In the genomic region with DNA sequence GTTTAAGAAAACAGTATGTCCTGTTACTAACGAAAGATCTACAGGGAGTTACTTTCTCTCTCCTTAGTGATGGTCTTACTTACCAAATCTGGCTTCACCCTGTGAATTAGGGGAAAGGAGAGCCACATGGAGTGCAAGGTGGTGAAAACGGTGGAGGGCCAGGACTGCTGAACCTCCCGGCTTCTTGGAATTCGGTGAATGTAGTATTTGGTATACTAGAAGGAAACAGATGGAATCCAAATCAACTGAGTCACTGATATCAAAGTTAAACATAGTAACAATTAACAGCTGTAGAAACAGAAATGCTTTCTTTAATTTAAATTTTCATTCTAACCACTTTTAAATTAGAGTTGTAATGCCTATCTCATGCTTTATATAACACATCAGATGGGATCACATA, we compare ENCODE assay signal across 24 cellular contexts.
"Had no signal": no experiment of that assay in that cellular context is flagged by ENCODE, and none has a peak within 500 bp of the region (broad histone marks: within the 10 kb centered on the region; RNA-seq: fewer than 3 reads in every experiment).

No MANE protein-coding gene starts in this region.

- ATAC-seq: activated CD8-positive, alpha-beta memory T cell treated with anti-CD3 and anti-CD28 coated beads, Interleukin-2, amount 10 ng/mL, durations not matched to agents 7 days and 5 days; Panc1; Right ventricle myocardium inferior; WTC11 had no signal

- DNase-seq: activated CD4-positive, alpha-beta T cell treated with anti-CD3 and anti-CD28 coated beads for 48 hours; activated CD4-positive, alpha-beta T cell treated with anti-CD3 and anti-CD28 coated beads, Interleukin-2, amount 50 U/mL, for 48 hours; activated CD4-positive, CD25-positive, alpha-beta regulatory T cell treated with anti-CD3 and anti-CD28 coated beads, Interleukin-2, amount 50 U/mL, for 72 hours; activated CD8-positive, alpha-beta memory T cell treated with anti-CD3 and anti-CD28 coated beads, Interleukin-2, amount 10 ng/mL, durations not matched to agents 7 days and 5 days; activated effector memory CD4-positive, alpha-beta T cell treated with Interleukin-2 at 50 U/mL for 16 hours; activated naive CD4-positive, alpha-beta T cell; activated T-cell treated with anti-CD3 and anti-CD28 coated beads, Interleukin-2, amount 50 U/mL, for 24 hours; aorta; caudate nucleus; KG1; NCI-H1092 treated with DMSO at 0.1 percent for 48 hours; NCI-H1417 treated with DMSO at 0.1 percent for 48 hours; NCI-H1694; NCI-H2081; NCI-H510A treated with DMSO at 0.1 percent for 48 hours; NCI-H69; NK-92 treated with Interleukin-12 subunit alpha and Interleukin-12 subunit beta, amount 100 ng/mL, for 24 hours; OCI-M1; RPMI8226; T-helper 9 cell had no signal

- H3K27me3 ChIP-seq: breast epithelium had no signal

- H3K27ac ChIP-seq: breast epithelium had no signal

- H3K4me3 ChIP-seq: breast epithelium had no signal

- H3K36me3 ChIP-seq: breast epithelium had no signal
